ENCODE assay signal across 30 cellular contexts in genomic region chr5:83321656-83322055, GRCh38.
A peak's percentile ranks its signal among the peaks of the same experiment; 100 is the strongest.
DNase-seq lines count a peak whose midpoint lies in the region; ATAC-seq, FAIRE-seq and TF ChIP-seq lines count a peak whose summit lies in the region.
"Had no signal": no experiment of that assay in that cellular context is flagged by ENCODE, and none has a peak within 500 bp of the region (broad histone marks: within the 10 kb centered on the region; RNA-seq: fewer than 3 reads in every experiment).

No MANE protein-coding gene starts in this region.

- no peaks in the 10 kb centered on the region for H3K9me3 ChIP-seq in suprapubic skin
- H3K9me3 ChIP-seq: gastrocnemius medialis, testis, uterus had no signal

- no peaks in the 10 kb centered on the region for H3K4me1 Mint-ChIP-seq in effector memory CD8-positive, alpha-beta T cell (ENCODE audit: low read depth in 2 of 2)
- H3K4me1 Mint-ChIP-seq in activated CD4-positive, alpha-beta memory T cell treated with anti-CD3 and anti-CD28 coated beads, Interleukin-2, amount 10 ng/mL, durations not matched to agents 7 days and 5 days, result no peaks in the 10 kb centered on the region
- H3K4me1 Mint-ChIP-seq: activated naive CD4-positive, alpha-beta T cell treated with anti-CD3 and anti-CD28 coated beads, Interleukin-2, amount 10 ng/mL, durations not matched to agents 7 days and 5 days; central memory CD8-positive, alpha-beta T cell; naive thymus-derived CD8-positive, alpha-beta T cell; stimulated activated effector memory CD8-positive, alpha-beta T cell treated with anti-CD3 and anti-CD28 coated beads, Interleukin-12 subunit alpha, Interleukin-12 subunit beta, amount 100 ng/mL, for 72 hours had no signal

- no peak for FAIRE-seq in frontal cortex (lab: Jason Lieb, UNC)

- ATAC-seq in effector memory CD8-positive, alpha-beta T cell (replicated peaks), result no peak
- ATAC-seq: CD8-positive, alpha-beta T cell; gastrocnemius medialis; left ventricle myocardium superior; naive thymus-derived CD8-positive, alpha-beta T cell; stimulated activated effector memory CD8-positive, alpha-beta T cell treated with anti-CD3 and anti-CD28 coated beads, Interleukin-12 subunit alpha, Interleukin-12 subunit beta, amount 100 ng/mL, for 72 hours had no signal

- DNase-seq in AG09319 (ENCODE audit: extremely low read depth, low read depth) (peak; percentile 16), HFF-Myc (ENCODE audit: extremely low read depth, low read depth) (peak; percentile 30), amniotic epithelial cell (ENCODE audit: low read depth) (peak; percentile 15), fibroblast of villous mesenchyme (ENCODE audit: low read depth) (peak; percentile 33), frontal cortex (ENCODE audit: low spot score in 2 of 2) (no peak), suprapubic skin (ENCODE audit: low spot score in 2 of 2) (no peak)
- DNase-seq in effector memory CD8-positive, alpha-beta T cell, result no peak
- DNase-seq in activated CD4-positive, alpha-beta memory T cell treated with anti-CD3 and anti-CD28 coated beads, Interleukin-2, amount 10 ng/mL, durations not matched to agents 7 days and 5 days, result no peak
- DNase-seq: activated CD4-positive, alpha-beta T cell treated with anti-CD3 and anti-CD28 coated beads, Interleukin-2, amount 50 U/mL, for 1 hour; activated naive CD4-positive, alpha-beta T cell treated with anti-CD3 and anti-CD28 coated beads, Interleukin-2, amount 10 ng/mL, durations not matched to agents 7 days and 5 days; CD8-positive, alpha-beta T cell; DMS 273 treated with DMSO at 0.1 percent for 48 hours; gastrocnemius medialis; GOT3; hypothalamus; left ventricle myocardium superior; midbrain; naive thymus-derived CD8-positive, alpha-beta T cell; NCI-H1105; NCI-H1930; NCI-H69; occipital lobe; RPMI8226; small intestine; T-helper 9 cell; testis; uterus had no signal

- H3K36me3 Mint-ChIP-seq in effector memory CD8-positive, alpha-beta T cell (ENCODE audit: insufficient read depth), result no peaks in the 10 kb centered on the region
- no peaks in the 10 kb centered on the region for H3K36me3 Mint-ChIP-seq in activated CD4-positive, alpha-beta memory T cell treated with anti-CD3 and anti-CD28 coated beads, Interleukin-2, amount 10 ng/mL, durations not matched to agents 7 days and 5 days (ENCODE audit: low read depth)
- H3K36me3 Mint-ChIP-seq: activated naive CD4-positive, alpha-beta T cell treated with anti-CD3 and anti-CD28 coated beads, Interleukin-2, amount 10 ng/mL, durations not matched to agents 7 days and 5 days; CD8-positive, alpha-beta T cell; naive thymus-derived CD8-positive, alpha-beta T cell; stimulated activated effector memory CD8-positive, alpha-beta T cell treated with anti-CD3 and anti-CD28 coated beads, Interleukin-12 subunit alpha, Interleukin-12 subunit beta, amount 100 ng/mL, for 72 hours had no signal

- H3K9me3 Mint-ChIP-seq in effector memory CD8-positive, alpha-beta T cell, result peaks cover 0 to 2% of the 10 kb centered on the region in 2 donors
- H3K9me3 Mint-ChIP-seq in activated CD4-positive, alpha-beta memory T cell treated with anti-CD3 and anti-CD28 coated beads, Interleukin-2, amount 10 ng/mL, durations not matched to agents 7 days and 5 days, result no peaks in the 10 kb centered on the region
- H3K9me3 Mint-ChIP-seq: activated naive CD4-positive, alpha-beta T cell treated with anti-CD3 and anti-CD28 coated beads, Interleukin-2, amount 10 ng/mL, durations not matched to agents 7 days and 5 days; CD8-positive, alpha-beta T cell; central memory CD8-positive, alpha-beta T cell; stimulated activated effector memory CD8-positive, alpha-beta T cell treated with anti-CD3 and anti-CD28 coated beads, Interleukin-12 subunit alpha, Interleukin-12 subunit beta, amount 100 ng/mL, for 72 hours had no signal

- no peak overlapping the region for H3K27ac Mint-ChIP-seq in effector memory CD8-positive, alpha-beta T cell
- no peak overlapping the region for H3K27ac Mint-ChIP-seq in activated CD4-positive, alpha-beta memory T cell treated with anti-CD3 and anti-CD28 coated beads, Interleukin-2, amount 10 ng/mL, durations not matched to agents 7 days and 5 days
- H3K27ac Mint-ChIP-seq: activated naive CD4-positive, alpha-beta T cell treated with anti-CD3 and anti-CD28 coated beads, Interleukin-2, amount 10 ng/mL, durations not matched to agents 7 days and 5 days; CD8-positive, alpha-beta T cell; naive thymus-derived CD8-positive, alpha-beta T cell; stimulated activated effector memory CD8-positive, alpha-beta T cell treated with anti-CD3 and anti-CD28 coated beads, Interleukin-12 subunit alpha, Interleukin-12 subunit beta, amount 100 ng/mL, for 72 hours had no signal

- no peak for TF ChIP-seq POLR2A in suprapubic skin (IDR thresholded peaks at IDR 0.05)

- no peak for TF ChIP-seq CTCF in AG09319 (IDR thresholded peaks at IDR 0.05; ENCODE audit: low read depth, low read length)
- TF ChIP-seq CTCF in HFF-Myc (IDR thresholded peaks at IDR 0.05; ENCODE audit: low read depth, low read length, missing control alignments), result no peak
- no peak for TF ChIP-seq CTCF in fibroblast of villous mesenchyme (IDR thresholded peaks at IDR 0.05; ENCODE audit: insufficient read depth, low read depth, low read length)
- TF ChIP-seq CTCF in suprapubic skin (IDR thresholded peaks at IDR 0.05), result no peak

- H3K27me3 Mint-ChIP-seq in effector memory CD8-positive, alpha-beta T cell, result no peaks in the 10 kb centered on the region
- no peaks in the 10 kb centered on the region for H3K27me3 Mint-ChIP-seq in activated CD4-positive, alpha-beta memory T cell treated with anti-CD3 and anti-CD28 coated beads, Interleukin-2, amount 10 ng/mL, durations not matched to agents 7 days and 5 days
- H3K27me3 Mint-ChIP-seq: activated naive CD4-positive, alpha-beta T cell treated with anti-CD3 and anti-CD28 coated beads, Interleukin-2, amount 10 ng/mL, durations not matched to agents 7 days and 5 days; central memory CD8-positive, alpha-beta T cell; naive thymus-derived CD8-positive, alpha-beta T cell had no signal

- H3K27me3 ChIP-seq in suprapubic skin, result no peaks in the 10 kb centered on the region
- H3K27me3 ChIP-seq: gastrocnemius medialis, testis, uterus had no signal

- H3K4me3 Mint-ChIP-seq in effector memory CD8-positive, alpha-beta T cell, result no peak overlapping the region
- H3K4me3 Mint-ChIP-seq in activated CD4-positive, alpha-beta memory T cell treated with anti-CD3 and anti-CD28 coated beads, Interleukin-2, amount 10 ng/mL, durations not matched to agents 7 days and 5 days, result no peak overlapping the region
- H3K4me3 Mint-ChIP-seq: activated naive CD4-positive, alpha-beta T cell treated with anti-CD3 and anti-CD28 coated beads, Interleukin-2, amount 10 ng/mL, durations not matched to agents 7 days and 5 days; CD8-positive, alpha-beta T cell; central memory CD8-positive, alpha-beta T cell; naive thymus-derived CD8-positive, alpha-beta T cell; stimulated activated effector memory CD8-positive, alpha-beta T cell treated with anti-CD3 and anti-CD28 coated beads, Interleukin-12 subunit alpha, Interleukin-12 subunit beta, amount 100 ng/mL, for 72 hours had no signal

- CTCF ChIA-PET in activated CD4-positive, alpha-beta memory T cell treated with anti-CD3 and anti-CD28 coated beads, Interleukin-2, amount 10 ng/mL, durations not matched to agents 7 days and 5 days (lab: Charles Lee), result no interaction called here

- H3K4me3 ChIP-seq in HFF-Myc (replicated peaks; ENCODE audit: low read depth, low read length) (no peak overlapping the region), fibroblast of villous mesenchyme (ENCODE audit: low read depth, low read length) (no peak overlapping the region), suprapubic skin (no peak overlapping the region)
- H3K4me3 ChIP-seq: gastrocnemius medialis, testis, uterus had no signal

- no peaks in the 10 kb centered on the region for H3K36me3 ChIP-seq in suprapubic skin
- H3K36me3 ChIP-seq: gastrocnemius medialis, uterus, WERI-Rb-1 had no signal

- POLR2A ChIA-PET in activated CD4-positive, alpha-beta memory T cell treated with anti-CD3 and anti-CD28 coated beads, Interleukin-2, amount 10 ng/mL, durations not matched to agents 7 days and 5 days (lab: Charles Lee), result no interaction called here

- no peak for TF ChIP-seq EP300 in suprapubic skin (IDR thresholded peaks at IDR 0.05)

- no peak overlapping the region for H3K27ac ChIP-seq in suprapubic skin
- H3K27ac ChIP-seq: gastrocnemius medialis, testis, uterus, WERI-Rb-1 had no signal

- no peaks in the 10 kb centered on the region for H3K4me1 ChIP-seq in suprapubic skin
- H3K4me1 ChIP-seq: gastrocnemius medialis, testis, uterus had no signal

Comparison
In these comparisons a context has a peak if more than half of its experiments do, and no peak if none do; other contexts are left out.
1. DNase-seq: peak in AG09319 (single experiment), HFF-Myc (single experiment), amniotic epithelial cell (single experiment) and fibroblast of villous mesenchyme (single experiment); none in frontal cortex (0 of 2), effector memory CD8-positive, alpha-beta T cell (0 of 3), activated CD4-positive, alpha-beta memory T cell treated with anti-CD3 and anti-CD28 coated beads, Interleukin-2, amount 10 ng/mL, durations not matched to agents 7 days and 5 days (single experiment) and suprapubic skin (0 of 2).